ENCODE assay signal across 10 cellular contexts in genomic region chr17:42111265-42111636, GRCh38. TPM values are rescaled to one million over a fixed set of nuclear protein-coding genes. Genes with fewer than 3 reads are reported as not detected.
DNase-seq lines count a peak whose midpoint lies in the region; FAIRE-seq and TF ChIP-seq lines count a peak whose summit lies in the region.
"Had no signal": no experiment of that assay in that cellular context is flagged by ENCODE, and none has a peak within 500 bp of the region (broad histone marks: within the 10 kb centered on the region; RNA-seq: fewer than 3 reads in every experiment).

No MANE protein-coding gene starts in this region.

- H3K9me3 ChIP-seq in keratinocyte (ENCODE audit: control insufficient read depth, low read depth, low read length), result no peaks in the 10 kb centered on the region
- no peaks in the 10 kb centered on the region for H3K9me3 ChIP-seq in stomach
- H3K9me3 ChIP-seq: pancreas had no signal

- peak overlapping the region; percentile 86 for H3K4me2 ChIP-seq in keratinocyte (ENCODE audit: control insufficient read depth, extremely low read depth, insufficient read depth, low read depth, low read length)

- POLR2A ChIA-PET in RWPE1 (lab: Yijun Ruan, JAX; ENCODE audit: low non-redundant PET), result interaction anchor here (0.6 to 1.2 kb wide), 2 partner anchors 9 to 97 kb away, joined by 4 to 9 read pairs; no protein-coding TSS in a partner anchor

- H3K36me3 ChIP-seq in keratinocyte (ENCODE audit: control insufficient read depth in 2 of 2, extremely low read depth in 1 of 2, insufficient read depth in 2 of 2, low read length in 2 of 2) (peaks cover 8 to 9% of the 10 kb centered on the region in 2 experiments), stomach (peaks cover 4 to 55% (median 45%) of the 10 kb centered on the region in 4 donors)

- no peaks in the 10 kb centered on the region for H4K20me1 ChIP-seq in keratinocyte (ENCODE audit: control insufficient read depth, extremely low read depth, insufficient read depth, low read length)

- intact Hi-C loops in stomach (cut with DNase I; ENCODE audit: low total_unique reads), result loop anchor here (5.0 kb wide), 1 partner anchor 89 kb away; the partner anchor contains the start of gene NKIRAS2

- H3K4me3 Mint-ChIP-seq in T-helper 2 cell treated with Interferon-gamma antibody and Interleukin-4, amounts not matched to agents 5 μg/mL and 100 μg/mL, for 36 hours, result peak overlapping the region; percentile 94

- H3K79me2 ChIP-seq in keratinocyte (ENCODE audit: control insufficient read depth, insufficient read depth, low read length), result no peaks in the 10 kb centered on the region

- H3K36me3 Mint-ChIP-seq in T-helper 2 cell treated with Interferon-gamma antibody and Interleukin-4, amounts not matched to agents 5 μg/mL and 100 μg/mL, for 36 hours (ENCODE audit: low read depth), result peaks cover 34% of the 10 kb centered on the region

- peak overlapping the region; percentile 90 for H3K27ac ChIP-seq in RWPE1
- H3K27ac ChIP-seq in keratinocyte (ENCODE audit: control insufficient read depth, insufficient read depth, low read length), result no peak overlapping the region
- peak overlapping the region in 4 of 5 donors; percentile 92 to 96 (median 93) for H3K27ac ChIP-seq in stomach

- TF ChIP-seq CTCF in RWPE1 (conservative IDR thresholded peaks at IDR 0.05; ENCODE audit: low read depth) (no peak), keratinocyte (optimal IDR thresholded peaks at IDR 0.05 in 1 of 3, IDR thresholded peaks at IDR 0.05 in 1 of 3, conservative IDR thresholded peaks at IDR 0.05 in 1 of 3; ENCODE audit: extremely low read depth in 1 of 3, insufficient read depth in 2 of 3, low read length in 3 of 3) (no peak), stomach (IDR thresholded peaks at IDR 0.05) (no peak), GM10266 (IDR thresholded peaks at IDR 0.05; ENCODE audit: control insufficient read depth, insufficient read depth, low read depth, missing control alignments) (no peak)

- H3K9me3 Mint-ChIP-seq in T-helper 2 cell treated with Interferon-gamma antibody and Interleukin-4, amounts not matched to agents 5 μg/mL and 100 μg/mL, for 36 hours, result no peaks in the 10 kb centered on the region

- no peaks in the 10 kb centered on the region for H3K9me1 ChIP-seq in keratinocyte (ENCODE audit: control insufficient read depth, extremely low read depth, insufficient read depth, low read length)

- no peak for FAIRE-seq in keratinocyte (lab: Jason Lieb, UNC)
- FAIRE-seq: pancreas had no signal

- no peak for DNase-seq in T-helper 2 cell treated with Interferon-gamma antibody and Interleukin-4, amounts not matched to agents 5 μg/mL and 100 μg/mL, for 36 hours (ENCODE audit: low spot score)
- DNase-seq in T-helper 2 cell, result no peak
- no peak for DNase-seq in RWPE1 (ENCODE audit: low spot score)
- no peak for DNase-seq in keratinocyte (ENCODE audit: low read depth, low spot score)
- no peak for DNase-seq in stomach
- DNase-seq in NCI-H446 (lab: John Stamatoyannopoulos, UW), result no peak
- no peak for DNase-seq in GM10266 (ENCODE audit: extremely low spot score)
- DNase-seq in NCI-H748 treated with DMSO at 0.1 percent for 48 hours (lab: John Stamatoyannopoulos, UW), result no peak

- H3K27ac Mint-ChIP-seq in T-helper 2 cell treated with Interferon-gamma antibody and Interleukin-4, amounts not matched to agents 5 μg/mL and 100 μg/mL, for 36 hours, result peak overlapping the region; percentile 61

- no peak for TF ChIP-seq EP300 in stomach (IDR thresholded peaks at IDR 0.05)

- no peak overlapping the region for H3K4me3 ChIP-seq in keratinocyte (ENCODE audit: control insufficient read depth in 2 of 3, extremely low read depth in 1 of 3, insufficient read depth in 2 of 3, low read depth in 1 of 3, low read length in 3 of 3)
- H3K4me3 ChIP-seq in stomach, result peak overlapping the region; percentile 53 to 65 (median 60)

- 80 to 92% (median 90%) methylated on average over 10 to 11 of the region's 11 CpGs for WGBS in stomach, 5 donors

- H3K4me1 ChIP-seq in keratinocyte (ENCODE audit: control insufficient read depth, extremely low read depth, insufficient read depth, low read length) (peaks cover 28% of the 10 kb centered on the region), stomach (peaks cover 18 to 41% (median 36%) of the 10 kb centered on the region in 4 donors)

- no peak overlapping the region for H2AFZ ChIP-seq in keratinocyte (ENCODE audit: control insufficient read depth, low read length)

- CTCF ChIA-PET in RWPE1 (lab: Yijun Ruan, JAX), result interaction anchor here (0.6 to 1.4 kb wide), 5 partner anchors 10 to 214 kb away, joined by 3 to 4 read pairs (median 3); no protein-coding TSS in a partner anchor

- no peaks in the 10 kb centered on the region for H3K27me3 ChIP-seq in keratinocyte (ENCODE audit: control insufficient read depth, extremely low read depth, insufficient read depth, low read length)
- no peaks in the 10 kb centered on the region for H3K27me3 ChIP-seq in stomach
- H3K27me3 ChIP-seq: pancreas had no signal

- H3K4me1 Mint-ChIP-seq in T-helper 2 cell treated with Interferon-gamma antibody and Interleukin-4, amounts not matched to agents 5 μg/mL and 100 μg/mL, for 36 hours (ENCODE audit: low read depth), result peaks cover 32% of the 10 kb centered on the region

- dilution Hi-C loops in keratinocyte (cut with MboI; ENCODE audit: extremely low pct_ligation_motif_present, low sequenced_read_pairs), result no loop called here

- no peak overlapping the region for H3K9ac ChIP-seq in keratinocyte (ENCODE audit: control insufficient read depth, extremely low read depth, insufficient read depth, low read length)

- H3K27me3 Mint-ChIP-seq in T-helper 2 cell treated with Interferon-gamma antibody and Interleukin-4, amounts not matched to agents 5 μg/mL and 100 μg/mL, for 36 hours (ENCODE audit: low read depth), result no peaks in the 10 kb centered on the region

- no peak for TF ChIP-seq POLR2A in stomach (IDR thresholded peaks at IDR 0.05)

RNA-seq across cellular contexts. Expression of gene DHX58, which starts 1.3 kb away (rescaled TPM):
- polyA plus RNA-seq in keratinocyte, result 5.2 to 8.8 TPM (median 6.1 TPM) in 3 replicates
- 2.0 TPM for polyA plus RNA-seq in keratinocyte (2011; ENCODE audit: low read depth)
- 2.4 and 3.5 TPM in 2 replicates for polyA plus RNA-seq in keratinocyte (2011; cell fraction: cytosol; rRNA removed)
- 12.3 and 14.9 TPM in 2 replicates for polyA plus RNA-seq in keratinocyte (2011; cell fraction: nucleus; rRNA removed)
- polyA plus RNA-seq in keratinocyte (2012; ENCODE audit: low replicate concordance), result 3.8 and 7.1 TPM in 2 replicates
- 5.2 to 13.9 TPM (median 9.6 TPM) in 3 replicates for polyA minus RNA-seq in keratinocyte
- polyA minus RNA-seq in keratinocyte (2011; cell fraction: cytosol; rRNA and poly(A)+ RNA removed), result 6.3 TPM
- polyA minus RNA-seq in keratinocyte (2011; cell fraction: nucleus; rRNA and poly(A)+ RNA removed), result 4.4 and 5.7 TPM in 2 replicates
- total RNA-seq in stomach, result 10 to 100 TPM in 2 of 5 donors, 1 to 10 TPM in 3; 3.2 to 21.9 (median 9.8) TPM
- polyA plus RNA-seq in stomach, result 10 to 100 TPM; 15.1 to 23.4 (median 20.3) TPM

RNA-seq across cellular contexts. Expression of gene KAT2A, which starts 9.9 kb away (rescaled TPM):
- polyA plus RNA-seq in keratinocyte, result 26.1 to 42.0 TPM (median 28.2 TPM) in 3 replicates
- polyA plus RNA-seq in keratinocyte (2011; ENCODE audit: low read depth), result 13.2 TPM
- 11.7 and 16.6 TPM in 2 replicates for polyA plus RNA-seq in keratinocyte (2011; cell fraction: cytosol; rRNA removed)
- polyA plus RNA-seq in keratinocyte (2011; cell fraction: nucleus; rRNA removed), result 132 and 177 TPM in 2 replicates
- 23.6 and 33.2 TPM in 2 replicates for polyA plus RNA-seq in keratinocyte (2012; ENCODE audit: low replicate concordance)
- 22.0 to 38.4 TPM (median 22.8 TPM) in 3 replicates for polyA minus RNA-seq in keratinocyte
- 18.4 TPM for polyA minus RNA-seq in keratinocyte (2011; cell fraction: cytosol; rRNA and poly(A)+ RNA removed)
- polyA minus RNA-seq in keratinocyte (2011; cell fraction: nucleus; rRNA and poly(A)+ RNA removed), result 18.3 and 22.7 TPM in 2 replicates
- total RNA-seq in stomach, result 100 to 1,000 TPM in 1 of 5 donors, 10 to 100 TPM in 4; 10.1 to 114 (median 74.7) TPM
- 10 to 100 TPM; 25.0 to 90.2 (median 29.3) TPM for polyA plus RNA-seq in stomach

RNA-seq across cellular contexts. Expression of gene HSPB9, which starts 11.4 kb away (rescaled TPM):
- polyA plus RNA-seq in keratinocyte (0.03 TPM in 1 of 3 replicates, not detected in the others), stomach (under 1 TPM; 0.25 to 0.61 (median 0.35) TPM)
- polyA plus RNA-seq in keratinocyte (2011; ENCODE audit: low read depth), result not detected
- polyA plus RNA-seq in keratinocyte (2011; cell fraction: cytosol; rRNA removed), result not detected in 2 replicates
- not detected in 2 replicates for polyA plus RNA-seq in keratinocyte (2011; cell fraction: nucleus; rRNA removed)
- polyA plus RNA-seq in keratinocyte (2012; ENCODE audit: low replicate concordance), result 0.16 and 0.18 TPM in 2 replicates
- polyA minus RNA-seq in keratinocyte, result not detected in 3 replicates
- polyA minus RNA-seq in keratinocyte (2011; cell fraction: cytosol; rRNA and poly(A)+ RNA removed), result not detected
- polyA minus RNA-seq in keratinocyte (2011; cell fraction: nucleus; rRNA and poly(A)+ RNA removed), result not detected in 2 replicates
- total RNA-seq in stomach, result not detected
- polyA plus RNA-seq: AG04450 had no signal

RNA-seq across cellular contexts. Expression of gene ZNF385C, which starts 13.0 kb away (rescaled TPM):
- polyA plus RNA-seq in keratinocyte (0.03 to 0.13 TPM (median 0.09 TPM) in 3 replicates), stomach (1 to 10 TPM in 1 of 3 donors, under 1 TPM in 2; 0.31 to 1.4 (median 0.53) TPM)
- polyA plus RNA-seq in keratinocyte (2011; ENCODE audit: low read depth), result 0.10 TPM
- 0.10 TPM in 2 replicates for polyA plus RNA-seq in keratinocyte (2011; cell fraction: cytosol; rRNA removed)
- polyA plus RNA-seq in keratinocyte (2011; cell fraction: nucleus; rRNA removed), result 0.14 and 0.52 TPM in 2 replicates
- 0.17 TPM in 1 of 2 replicates, not detected in the other for polyA plus RNA-seq in keratinocyte (2012; ENCODE audit: low replicate concordance)
- polyA minus RNA-seq in keratinocyte, result 0.07 TPM in 1 of 3 replicates, not detected in the others
- not detected for polyA minus RNA-seq in keratinocyte (2011; cell fraction: cytosol; rRNA and poly(A)+ RNA removed)
- polyA minus RNA-seq in keratinocyte (2011; cell fraction: nucleus; rRNA and poly(A)+ RNA removed), result not detected in 2 replicates
- total RNA-seq in stomach, result under 1 TPM in 1 of 5 donors, not detected in 4; 0.87 TPM
- polyA plus RNA-seq: AG04450 had no signal

RNA-seq across cellular contexts. Expression of gene RAB5C, which starts 43.5 kb away (rescaled TPM):
- polyA plus RNA-seq in keratinocyte (162 to 205 TPM (median 190 TPM) in 3 replicates), stomach (100 to 1,000 TPM in 2 of 3 donors, 10 to 100 TPM in 1; 67.0 to 225 (median 170) TPM)
- polyA plus RNA-seq in keratinocyte (2011; ENCODE audit: low read depth), result 39.1 TPM
- 175 and 251 TPM in 2 replicates for polyA plus RNA-seq in keratinocyte (2011; cell fraction: cytosol; rRNA removed)
- polyA plus RNA-seq in keratinocyte (2011; cell fraction: nucleus; rRNA removed), result 119 and 154 TPM in 2 replicates
- polyA plus RNA-seq in keratinocyte (2012; ENCODE audit: low replicate concordance), result 93.5 and 168 TPM in 2 replicates
- 92.2 to 195 TPM (median 110 TPM) in 3 replicates for polyA minus RNA-seq in keratinocyte
- 108 TPM for polyA minus RNA-seq in keratinocyte (2011; cell fraction: cytosol; rRNA and poly(A)+ RNA removed)
- 31.3 and 35.6 TPM in 2 replicates for polyA minus RNA-seq in keratinocyte (2011; cell fraction: nucleus; rRNA and poly(A)+ RNA removed)
- 100 to 1,000 TPM in 1 of 5 donors, 10 to 100 TPM in 4; 26.8 to 105 (median 69.2) TPM for total RNA-seq in stomach

Comparison
In these comparisons a context has a peak if more than half of its experiments do, and no peak if none do; other contexts are left out.
1. H3K4me3 ChIP-seq: peak in stomach (4 of 4); none in keratinocyte (0 of 3).